In genomic region chr9:34982352-34982751, GRCh38 we compare ENCODE assay signal across 21 cellular contexts.
A peak's percentile ranks its signal among the peaks of the same experiment; 100 is the strongest.
DNase-seq lines count a peak whose midpoint lies in the region; ATAC-seq lines count a peak whose summit lies in the region.
"Had no signal": no experiment of that assay in that cellular context is flagged by ENCODE, and none has a peak within 500 bp of the region (broad histone marks: within the 10 kb centered on the region; RNA-seq: fewer than 3 reads in every experiment).

No MANE protein-coding gene starts in this region.

- peaks cover 42% of the 10 kb centered on the region for H3K4me1 Mint-ChIP-seq in memory B cell

- no peaks in the 10 kb centered on the region for H3K27me3 Mint-ChIP-seq in memory B cell

- H4K20me1 ChIP-seq in BLaER1, result no peaks in the 10 kb centered on the region

- ATAC-seq in memory B cell (ENCODE audit: low read depth) (no peak), GM19035 (IDR thresholded peaks at IDR 0.05; ENCODE audit: unreplicated experiment) (no peak)
- ATAC-seq: left colon, PC-3 had no signal

- no peaks in the 10 kb centered on the region for H3K36me3 Mint-ChIP-seq in memory B cell

- no peak overlapping the region for H3K9ac ChIP-seq in BLaER1

- H3K9me3 Mint-ChIP-seq in memory B cell, result no peaks in the 10 kb centered on the region

- peak overlapping the region; percentile 45; the same call in 1 of the 2 replicates for H3K4me2 ChIP-seq in BLaER1

- H3K4me3 ChIP-seq in BLaER1, result no peak overlapping the region
- H3K4me3 ChIP-seq: breast epithelium, colonic mucosa, sigmoid colon, SJSA1, suprapubic skin had no signal

- no peak overlapping the region for H3K27ac Mint-ChIP-seq in memory B cell

- H3K4me3 Mint-ChIP-seq in memory B cell, result peak overlapping the region; percentile 9

- H3K27me3 ChIP-seq in BLaER1, result no peaks in the 10 kb centered on the region
- H3K27me3 ChIP-seq: breast epithelium, colonic mucosa, sigmoid colon, SJSA1, suprapubic skin had no signal

- H3K36me3 ChIP-seq in BLaER1, result no peaks in the 10 kb centered on the region
- H3K36me3 ChIP-seq: breast epithelium, colonic mucosa, sigmoid colon, SJSA1, suprapubic skin had no signal

- DNase-seq in GF-D8 (lab: John Stamatoyannopoulos, UW), result peak; percentile 61
- DNase-seq in SIG-M5 (lab: John Stamatoyannopoulos, UW), result peak; percentile 23
- no peak for DNase-seq in memory B cell (ENCODE audit: low spot score in 2 of 2)
- DNase-seq in NCI-H345 treated with DMSO at 0.1 percent for 48 hours (lab: John Stamatoyannopoulos, UW; ENCODE audit: unreplicated experiment), result no peak
- no peak for DNase-seq in activated T-cell treated with anti-CD3 and anti-CD28 coated beads for 4 hours
- DNase-seq: activated CD4-positive, alpha-beta T cell treated with anti-CD3 and anti-CD28 coated beads for 1 hour; activated effector memory CD4-positive, alpha-beta T cell treated with anti-CD3 and anti-CD28 coated beads, Interleukin-2, amount 50 U/mL, for 16 hours; colonic mucosa; DMS79 treated with DMSO at 0.1 percent for 48 hours; HCEC 1CT; Karpas-422; left colon; NCI-H526 treated with DMSO at 0.1 percent for 48 hours; PC-3; posterior cingulate gyrus; sigmoid colon had no signal

- H3K4me1 ChIP-seq in BLaER1, result peaks cover 36% of the 10 kb centered on the region
- H3K4me1 ChIP-seq: breast epithelium, colonic mucosa, sigmoid colon, SJSA1 had no signal

- no peak overlapping the region for H3K27ac ChIP-seq in BLaER1
- H3K27ac ChIP-seq: breast epithelium, colonic mucosa, sigmoid colon, SJSA1, suprapubic skin had no signal

- no peaks in the 10 kb centered on the region for H3K9me3 ChIP-seq in BLaER1
- H3K9me3 ChIP-seq: breast epithelium, colonic mucosa, sigmoid colon, SJSA1, suprapubic skin had no signal

Comparison
In these comparisons a context has a peak if more than half of its experiments do, and no peak if none do; other contexts are left out.
1. DNase-seq: peak in GF-D8 (single experiment) and SIG-M5 (single experiment); none in memory B cell (0 of 2), NCI-H345 treated with DMSO at 0.1 percent for 48 hours (single experiment) and activated T-cell treated with anti-CD3 and anti-CD28 coated beads for 4 hours (single experiment).